7 cellular contexts compared by ENCODE assay signal in the genomic region with DNA sequence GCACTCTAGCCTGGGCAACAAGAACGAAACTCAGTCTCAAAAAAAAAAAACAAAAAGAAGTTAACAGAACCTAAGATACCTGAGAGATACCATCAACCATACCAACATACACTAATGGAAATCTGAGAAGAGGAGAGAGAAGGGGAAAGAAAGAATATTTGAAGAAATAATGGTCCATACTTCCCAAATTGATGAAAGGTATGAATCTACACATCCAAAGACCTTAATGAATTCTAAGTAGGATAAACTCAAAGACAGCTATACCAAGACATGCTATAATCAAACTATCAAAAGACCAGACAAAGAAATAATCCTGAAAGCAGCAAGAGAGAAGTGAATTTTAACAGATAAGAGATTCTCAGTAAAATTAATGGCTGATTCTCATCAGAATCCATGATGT.
"Had no signal": no experiment of that assay in that cellular context is flagged by ENCODE, and none has a peak within 500 bp of the region (broad histone marks: within the 10 kb centered on the region; RNA-seq: fewer than 3 reads in every experiment).

No MANE protein-coding gene starts in this region.

- DNase-seq: GDM1, GF-D8 had no signal

- FAIRE-seq: GM12878, GM12891, GM12892, GM18507, GM19239 had no signal

- ATAC-seq: GM12878 had no signal

- H3K4me3 ChIP-seq: GM12878 had no signal
